Comparison of ENCODE assay signal across 16 cellular contexts in the genomic region with DNA sequence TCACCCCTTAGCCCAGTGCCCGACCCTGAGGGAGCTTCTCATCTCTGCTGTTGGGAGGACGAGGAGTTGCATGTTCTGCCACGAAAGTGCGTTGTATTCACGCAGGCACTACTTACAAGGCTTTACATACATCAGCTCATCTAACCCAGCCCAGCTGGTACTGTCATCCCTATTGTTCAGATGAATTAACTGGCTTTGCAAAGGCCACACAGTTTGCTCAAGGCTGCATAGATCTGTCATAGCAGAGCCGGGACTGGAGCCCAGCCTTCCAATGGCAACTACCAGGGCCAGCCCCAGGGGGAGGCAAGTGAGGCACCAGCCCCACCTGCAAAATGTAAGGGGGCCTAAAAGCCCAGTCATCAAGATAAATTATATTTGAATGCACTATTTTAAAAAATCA.
DNase-seq lines count a peak whose midpoint lies in the region; TF ChIP-seq lines count a peak whose summit lies in the region.
"Had no signal": no experiment of that assay in that cellular context is flagged by ENCODE, and none has a peak within 500 bp of the region (broad histone marks: within the 10 kb centered on the region; RNA-seq: fewer than 3 reads in every experiment).

No MANE protein-coding gene starts in this region.

- H3K9ac ChIP-seq in neural progenitor cell = no peak overlapping the region
- H3K9ac ChIP-seq: BLaER1 had no signal

- peaks cover 4% of the 10 kb centered on the region for H3K9me3 Mint-ChIP-seq in neural progenitor cell
- peaks cover 2% of the 10 kb centered on the region; the same call in 1 of the 2 replicates for H3K9me3 Mint-ChIP-seq in HFFc6
- H3K9me3 Mint-ChIP-seq: CD8-positive, alpha-beta memory T cell had no signal

- DNase-seq in Ammon's horn (ENCODE audit: low spot score) = peak; percentile 70
- peak; percentile 82 for DNase-seq in globus pallidus (ENCODE audit: low spot score)
- DNase-seq in neural progenitor cell (ENCODE audit: low spot score) = peak; percentile 47
- no peak for DNase-seq in SHP77 treated with DMSO at 0.1 percent for 48 hours (lab: John Stamatoyannopoulos, UW)
- no peak for DNase-seq in GDM1 (lab: John Stamatoyannopoulos, UW)
- DNase-seq in stimulated activated naive CD4-positive, alpha-beta T cell (lab: John Stamatoyannopoulos, UW) = no peak
- no peak for DNase-seq in HFFc6
- DNase-seq: Caco-2; CD8-positive, alpha-beta memory T cell; DND-41; GF-D8; HCEC 1CT had no signal

- no peaks in the 10 kb centered on the region for H3K9me3 ChIP-seq in neural progenitor cell (ENCODE audit: low read depth)

- H3F3A ChIP-seq in neural progenitor cell (ENCODE audit: low read depth) = peaks cover 2% of the 10 kb centered on the region

- H3K4me2 ChIP-seq in neural progenitor cell = no peak overlapping the region
- H3K4me2 ChIP-seq: BLaER1 had no signal

- no peaks in the 10 kb centered on the region for H4K20me1 ChIP-seq in neural progenitor cell (ENCODE audit: low read depth)
- H4K20me1 ChIP-seq: BLaER1 had no signal

- H3K4me3 ChIP-seq in neural progenitor cell = no peak overlapping the region
- H3K4me3 ChIP-seq: BLaER1 had no signal

- H3K79me2 ChIP-seq in neural progenitor cell (ENCODE audit: low read depth) = no peaks in the 10 kb centered on the region

- no peaks in the 10 kb centered on the region for H3K27me3 ChIP-seq in neural progenitor cell
- H3K27me3 ChIP-seq: BLaER1 had no signal

- no peak overlapping the region for H2AFZ ChIP-seq in neural progenitor cell (replicated peaks)

- no peak overlapping the region for H3K27ac Mint-ChIP-seq in neural progenitor cell
- H3K27ac Mint-ChIP-seq in HFFc6 = no peak overlapping the region
- H3K27ac Mint-ChIP-seq: CD8-positive, alpha-beta memory T cell; IgD-negative memory B cell had no signal

- H3K27me3 Mint-ChIP-seq in neural progenitor cell (ENCODE audit: insufficient read depth, low read depth) (no peaks in the 10 kb centered on the region), HFFc6 (ENCODE audit: insufficient read depth) (peaks cover 19% of the 10 kb centered on the region)

- H3K4me3 Mint-ChIP-seq in neural progenitor cell (no peak overlapping the region), HFFc6 (no peak overlapping the region)
- H3K4me3 Mint-ChIP-seq: CD8-positive, alpha-beta memory T cell; IgD-negative memory B cell had no signal

- H3K36me3 ChIP-seq in neural progenitor cell = no peaks in the 10 kb centered on the region
- H3K36me3 ChIP-seq: BLaER1 had no signal

- no peaks in the 10 kb centered on the region for H3K4me1 ChIP-seq in neural progenitor cell
- H3K4me1 ChIP-seq: BLaER1, Caco-2 had no signal

- TF ChIP-seq CTCF in neural progenitor cell (IDR thresholded peaks at IDR 0.05) (no peak), HFFc6 (IDR thresholded peaks at IDR 0.05) (no peak)

- H3K36me3 Mint-ChIP-seq in neural progenitor cell (no peaks in the 10 kb centered on the region), HFFc6 (ENCODE audit: low read depth) (peaks cover 1% of the 10 kb centered on the region; the same call in 1 of the 2 replicates)
- H3K36me3 Mint-ChIP-seq: CD8-positive, alpha-beta memory T cell; IgD-negative memory B cell had no signal

- no peak overlapping the region for H3K27ac ChIP-seq in neural progenitor cell
- peak overlapping the region; percentile 57 for H3K27ac ChIP-seq in temporal lobe (ENCODE audit: low read depth, low read length)
- H3K27ac ChIP-seq: 22Rv1, BLaER1 had no signal

- H3K4me1 Mint-ChIP-seq in neural progenitor cell (peaks cover 10% of the 10 kb centered on the region), HFFc6 (ENCODE audit: low read depth) (peaks cover 11% of the 10 kb centered on the region)
- H3K4me1 Mint-ChIP-seq: CD8-positive, alpha-beta memory T cell; IgD-negative memory B cell had no signal

Comparison
In these comparisons a context has a peak if more than half of its experiments do, and no peak if none do; other contexts are left out.
1. DNase-seq: peak in Ammon's horn (single experiment), globus pallidus (single experiment) and neural progenitor cell (single experiment); none in SHP77 treated with DMSO at 0.1 percent for 48 hours (single experiment), GDM1 (single experiment), stimulated activated naive CD4-positive, alpha-beta T cell (0 of 6) and HFFc6 (single experiment).